ENCODE assay signal across 3 cellular contexts in the genomic region with DNA sequence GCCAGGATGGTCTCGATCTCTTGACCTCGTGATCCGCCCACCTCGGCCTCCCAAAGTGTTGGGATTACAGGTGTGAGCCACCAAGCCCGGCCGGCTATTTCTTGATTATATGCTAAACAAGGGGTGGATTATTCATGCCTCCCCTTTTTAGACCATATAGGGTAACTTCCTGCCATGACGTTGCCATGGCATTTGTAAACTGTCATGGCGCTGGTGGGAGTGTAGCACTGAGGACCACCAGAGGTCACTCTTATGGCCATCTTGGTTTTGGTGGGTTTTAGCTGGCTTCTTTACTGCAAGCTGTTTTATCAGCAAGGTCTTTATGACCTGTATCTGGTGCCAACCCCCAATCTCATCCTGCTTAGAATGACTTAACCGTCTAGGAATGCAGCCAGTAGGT. TPM values are rescaled to one million over a fixed set of nuclear protein-coding genes. Genes with fewer than 3 reads are reported as not detected.
"Had no signal": no experiment of that assay in that cellular context is flagged by ENCODE, and none has a peak within 500 bp of the region (broad histone marks: within the 10 kb centered on the region; RNA-seq: fewer than 3 reads in every experiment).

No MANE protein-coding gene starts in this region.

RNA-seq across cellular contexts. Expression of a gene that starts 46.8 kb away (rescaled TPM):
- total RNA-seq: activated T-helper 2 cell treated with anti-CD3 and anti-CD28 coated beads, Interferon-gamma antibody, Interleukin-2, Interleukin-4, amounts not matched to agents 10 μg/mL and 5 μg/mL and 100 μg/mL, durations not matched to agents 14 hours and 24 hours and 36 hours; LHCN-M2; SJSA1 had no signal
